ENCODE assay signal across 1 cellular context in the genomic region with DNA sequence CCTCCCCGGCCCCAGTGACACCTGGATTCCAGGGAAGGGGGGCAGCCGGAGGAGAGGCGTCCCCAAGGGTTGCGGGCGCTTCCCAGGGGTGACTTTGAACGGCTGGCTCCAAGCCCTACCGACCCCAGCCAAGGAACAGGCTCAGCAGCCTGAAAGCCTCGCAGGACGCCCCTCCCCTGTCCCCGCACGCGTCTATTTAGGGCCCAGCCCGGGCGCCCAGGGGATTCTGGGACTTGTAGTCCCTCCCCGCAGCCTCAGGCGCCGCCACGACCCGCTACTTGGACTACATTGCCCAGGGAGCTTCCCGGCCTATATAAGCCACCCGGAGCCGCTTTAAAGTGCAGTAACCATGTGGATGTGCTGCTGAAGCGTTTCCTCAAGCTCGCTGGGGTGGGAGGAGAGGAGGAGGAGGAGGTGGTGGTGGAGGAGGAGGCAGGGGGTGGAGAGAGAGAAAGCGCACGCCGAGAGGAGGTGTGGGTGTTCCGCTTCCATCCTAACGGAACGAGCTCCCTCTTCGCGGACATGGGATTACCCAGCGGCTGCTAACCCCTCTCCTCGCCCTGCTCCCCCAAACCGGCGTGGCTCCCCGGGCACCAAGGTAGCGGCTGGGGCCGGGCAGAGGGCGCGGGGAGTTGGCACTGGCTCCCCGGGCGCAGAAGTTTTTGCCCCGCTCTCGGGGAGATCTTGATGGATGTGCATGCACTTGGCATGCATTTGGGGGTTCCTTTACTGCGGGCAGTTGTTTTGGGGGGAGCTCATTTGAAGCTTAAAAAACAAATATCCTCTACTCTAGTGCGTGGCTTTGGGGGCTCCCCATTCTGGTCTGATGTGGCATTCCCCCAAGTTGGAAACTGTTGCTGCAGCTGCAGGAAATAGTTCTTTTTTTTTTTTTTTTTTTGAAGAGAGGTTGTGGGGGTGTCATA.
TF ChIP-seq lines count a peak whose summit lies in the region.

A gene (plus strand): TSS at position 341 of the 923 bp plus-strand sequence. CDS start 23,144 bp downstream, outside the sequence.

TF ChIP-seq in HCT116, 20 proteins besides CTCF, POLR2A, EP300 and RAD21 (continued from another document):
- peak; percentile 55 for TF ChIP-seq SP1 (IDR thresholded peaks at IDR 0.05; ENCODE audit: low read depth)
- TF ChIP-seq, protein P1, sequence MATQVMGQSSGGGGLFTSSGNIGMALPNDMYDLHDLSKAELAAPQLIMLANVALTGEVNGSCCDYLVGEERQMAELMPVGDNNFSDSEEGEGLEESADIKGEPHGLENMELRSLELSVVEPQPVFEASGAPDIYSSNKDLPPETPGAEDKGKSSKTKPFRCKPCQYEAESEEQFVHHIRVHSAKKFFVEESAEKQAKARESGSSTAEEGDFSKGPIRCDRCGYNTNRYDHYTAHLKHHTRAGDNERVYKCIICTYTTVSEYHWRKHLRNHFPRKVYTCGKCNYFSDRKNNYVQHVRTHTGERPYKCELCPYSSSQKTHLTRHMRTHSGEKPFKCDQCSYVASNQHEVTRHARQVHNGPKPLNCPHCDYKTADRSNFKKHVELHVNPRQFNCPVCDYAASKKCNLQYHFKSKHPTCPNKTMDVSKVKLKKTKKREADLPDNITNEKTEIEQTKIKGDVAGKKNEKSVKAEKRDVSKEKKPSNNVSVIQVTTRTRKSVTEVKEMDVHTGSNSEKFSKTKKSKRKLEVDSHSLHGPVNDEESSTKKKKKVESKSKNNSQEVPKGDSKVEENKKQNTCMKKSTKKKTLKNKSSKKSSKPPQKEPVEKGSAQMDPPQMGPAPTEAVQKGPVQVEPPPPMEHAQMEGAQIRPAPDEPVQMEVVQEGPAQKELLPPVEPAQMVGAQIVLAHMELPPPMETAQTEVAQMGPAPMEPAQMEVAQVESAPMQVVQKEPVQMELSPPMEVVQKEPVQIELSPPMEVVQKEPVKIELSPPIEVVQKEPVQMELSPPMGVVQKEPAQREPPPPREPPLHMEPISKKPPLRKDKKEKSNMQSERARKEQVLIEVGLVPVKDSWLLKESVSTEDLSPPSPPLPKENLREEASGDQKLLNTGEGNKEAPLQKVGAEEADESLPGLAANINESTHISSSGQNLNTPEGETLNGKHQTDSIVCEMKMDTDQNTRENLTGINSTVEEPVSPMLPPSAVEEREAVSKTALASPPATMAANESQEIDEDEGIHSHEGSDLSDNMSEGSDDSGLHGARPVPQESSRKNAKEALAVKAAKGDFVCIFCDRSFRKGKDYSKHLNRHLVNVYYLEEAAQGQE (IDR thresholded peaks at IDR 0.05; ENCODE audit: low read depth), result no peak
